18 cellular contexts compared by ENCODE assay signal in genomic region chr13:98415326-98416070, GRCh38.
"Had no signal": no experiment of that assay in that cellular context is flagged by ENCODE, and none has a peak within 500 bp of the region (broad histone marks: within the 10 kb centered on the region; RNA-seq: fewer than 3 reads in every experiment).

No MANE protein-coding gene starts in this region.

- H3K36me3 ChIP-seq: ascending aorta, neural progenitor cell, ovary, vagina had no signal

- H3K9me3 ChIP-seq: ascending aorta, heart left ventricle, left ventricle myocardium inferior, ovary, testis, vagina had no signal

- H3K4me1 ChIP-seq: ascending aorta, heart left ventricle, left ventricle myocardium inferior, neural progenitor cell, testis, vagina had no signal

- ATAC-seq: activated CD4-positive, alpha-beta T cell treated with anti-CD3 and anti-CD28 coated beads for 36 hours; activated T-cell treated with anti-CD3 and anti-CD28 coated beads, Interleukin-2, amount 50 U/mL, for 72 hours; heart left ventricle; right cardiac atrium had no signal

- DNase-seq: activated CD4-positive, alpha-beta memory T cell treated with anti-CD3 and anti-CD28 coated beads, Interleukin-2, amount 10 ng/mL, durations not matched to agents 7 days and 5 days; activated CD4-positive, alpha-beta T cell treated with anti-CD3 and anti-CD28 coated beads for 36 hours; activated CD8-positive, alpha-beta memory T cell treated with anti-CD3 and anti-CD28 coated beads, Interleukin-2, amount 50 U/mL, for 4 hours; activated naive CD8-positive, alpha-beta T cell treated with anti-CD3 and anti-CD28 coated beads, Interleukin-2, amount 10 ng/mL, durations not matched to agents 7 days and 5 days; activated T-cell treated with anti-CD3 and anti-CD28 coated beads, Interleukin-2, amount 50 U/mL, for 72 hours; effector CD8-positive, alpha-beta T cell; foreskin melanocyte; heart left ventricle; left ventricle myocardium inferior; ovary; right cardiac atrium; stimulated activated CD4-positive, alpha-beta T cell treated with anti-CD3 and anti-CD28 coated beads, Interleukin-1b, Interleukin-23, amount 100 ng/mL, for 48 hours; stimulated activated naive CD4-positive, alpha-beta T cell; testis; WERI-Rb-1 had no signal

- H3K27ac ChIP-seq: ascending aorta, heart left ventricle, left ventricle myocardium inferior, neural progenitor cell, ovary, testis, vagina, WERI-Rb-1 had no signal

- H3K27me3 ChIP-seq: ascending aorta, heart left ventricle, neural progenitor cell, ovary, testis, vagina had no signal

- H3K4me3 ChIP-seq: ascending aorta, heart left ventricle, left ventricle myocardium inferior, neural progenitor cell, ovary, testis, vagina had no signal
